In genomic region chr10:115914475-115914874, GRCh38 we compare ENCODE assay signal across 6 cellular contexts.
"Had no signal": no experiment of that assay in that cellular context is flagged by ENCODE, and none has a peak within 500 bp of the region (broad histone marks: within the 10 kb centered on the region; RNA-seq: fewer than 3 reads in every experiment).

No MANE protein-coding gene starts in this region.

- FAIRE-seq: HTR-8/SVneo, K562 had no signal

- ATAC-seq: K562 had no signal

- H3K27ac ChIP-seq: HL-60, KMS-11 had no signal

- H3K4me2 ChIP-seq: KMS-11 had no signal

- DNase-seq: KBM-7, KG1 had no signal

- H3K4me3 ChIP-seq: K562 had no signal

- H3K9ac ChIP-seq: KMS-11 had no signal
